ENCODE assay signal across 1 cellular context in genomic region chr19:14031719-14032480, GRCh38.
TF ChIP-seq lines count a peak whose summit lies in the region.

IL27RA (plus strand) TSS chr19:14031762; CDS start chr19:14031873, 111 bp downstream.

TF ChIP-seq in HEK293, 187 proteins besides CTCF, POLR2A, EP300 and RAD21 (continued from another document):
- TF ChIP-seq ZNF571 (tag by site-specific recombination; IDR thresholded peaks at IDR 0.05), result no peak
